ENCODE assay signal across 8 cellular contexts in genomic region chr12:76559277-76560082, GRCh38.
DNase-seq lines count a peak whose midpoint lies in the region; ATAC-seq, FAIRE-seq and TF ChIP-seq lines count a peak whose summit lies in the region.

TSS of gene OSBPL8 (minus strand) at chr12:76559771. CDS start at chr12:76487551, 72,220 bp downstream.

- H3K9me3 ChIP-seq in RWPE2 (ENCODE audit: severe bottlenecking): no peaks in the 10 kb centered on the region

- peak; percentile 95 for TF ChIP-seq POLR2A in H54 (IDR thresholded peaks at IDR 0.05; ENCODE audit: low read depth, low read length)

- H3K36me3 Mint-ChIP-seq in nephron (ENCODE audit: low read depth): peaks cover 3% of the 10 kb centered on the region
- peaks cover 13% of the 10 kb centered on the region for H3K36me3 Mint-ChIP-seq in stimulated activated naive CD8-positive, alpha-beta T cell treated with anti-CD3 and anti-CD28 coated beads, Interleukin-15, Interleukin-2, amounts not matched to agents 100 ng/mL and 50 ng/mL, for 24 hours (ENCODE audit: low read depth)

- peak; percentile 82 for FAIRE-seq in H54 (lab: Jason Lieb, UNC)

- H3K4me3 ChIP-seq in RWPE2 (ENCODE audit: severe bottlenecking) (peak within 1 kb of the TSS; percentile 90), fibroblast of pulmonary artery (replicated peaks; ENCODE audit: low read depth, low read length) (peak within 1 kb of the TSS; percentile 86)

- peaks cover 23% of the 10 kb centered on the region for H3K4me1 Mint-ChIP-seq in nephron
- H3K4me1 Mint-ChIP-seq in stimulated activated naive CD8-positive, alpha-beta T cell treated with anti-CD3 and anti-CD28 coated beads, Interleukin-15, Interleukin-2, amounts not matched to agents 100 ng/mL and 50 ng/mL, for 24 hours (ENCODE audit: low read depth): peaks cover 44% of the 10 kb centered on the region

- no peaks in the 10 kb centered on the region for H3K36me3 ChIP-seq in RWPE2 (ENCODE audit: low read depth)

- H3K27ac ChIP-seq in RWPE2 (ENCODE audit: poor library complexity, severe bottlenecking): peak within 1 kb of the TSS; percentile 52

- H3K4me1 ChIP-seq in RWPE2 (ENCODE audit: insufficient read depth, poor library complexity, severe bottlenecking): peaks cover 7% of the 10 kb centered on the region

- DNase-seq in ELR (ENCODE audit: low read depth): peak; percentile 95
- DNase-seq in H54 (ENCODE audit: insufficient read length, low spot score): peak; percentile 87
- DNase-seq in LoVo (ENCODE audit: low spot score): peak; percentile 98
- DNase-seq in RWPE2 (ENCODE audit: low spot score): peak; percentile 91
- peak; percentile 96 for DNase-seq in activated T-helper 9 cell treated with anti-CD3 and anti-CD28 coated beads, Interleukin-2, amount 50 U/mL, for 16 hours (ENCODE audit: low read depth)
- DNase-seq in fibroblast of pulmonary artery (ENCODE audit: low read depth): peak; percentile 89

- ATAC-seq in RWPE2 (ENCODE audit: low read depth): peak; percentile 80

- H3K27me3 Mint-ChIP-seq in nephron (ENCODE audit: low read depth): no peaks in the 10 kb centered on the region
- no peaks in the 10 kb centered on the region for H3K27me3 Mint-ChIP-seq in stimulated activated naive CD8-positive, alpha-beta T cell treated with anti-CD3 and anti-CD28 coated beads, Interleukin-15, Interleukin-2, amounts not matched to agents 100 ng/mL and 50 ng/mL, for 24 hours

- H3K4me3 Mint-ChIP-seq in nephron: peak within 1 kb of the TSS; percentile 98 to 99 (median 98)
- H3K4me3 Mint-ChIP-seq in stimulated activated naive CD8-positive, alpha-beta T cell treated with anti-CD3 and anti-CD28 coated beads, Interleukin-15, Interleukin-2, amounts not matched to agents 100 ng/mL and 50 ng/mL, for 24 hours: peak within 1 kb of the TSS; percentile 97

- H3K9me3 Mint-ChIP-seq in nephron: no peaks in the 10 kb centered on the region
- no peaks in the 10 kb centered on the region for H3K9me3 Mint-ChIP-seq in stimulated activated naive CD8-positive, alpha-beta T cell treated with anti-CD3 and anti-CD28 coated beads, Interleukin-15, Interleukin-2, amounts not matched to agents 100 ng/mL and 50 ng/mL, for 24 hours

- H3K27me3 ChIP-seq in RWPE2 (ENCODE audit: insufficient read depth, poor library complexity, severe bottlenecking): no peaks in the 10 kb centered on the region

- TF ChIP-seq CTCF in RWPE2 (IDR thresholded peaks at IDR 0.05; ENCODE audit: poor library complexity, severe bottlenecking) (peak; percentile 41), fibroblast of pulmonary artery (IDR thresholded peaks at IDR 0.05; ENCODE audit: low read length, missing control alignments) (no peak), nephron (IDR thresholded peaks at IDR 0.05; ENCODE audit: unreplicated experiment in 3 of 3) (peak in 2 of 3 experiments; percentile 19 to 36)

- peak within 1 kb of the TSS; percentile 99 to 100 (median 99) for H3K27ac Mint-ChIP-seq in nephron
- peak within 1 kb of the TSS; percentile 98 for H3K27ac Mint-ChIP-seq in stimulated activated naive CD8-positive, alpha-beta T cell treated with anti-CD3 and anti-CD28 coated beads, Interleukin-15, Interleukin-2, amounts not matched to agents 100 ng/mL and 50 ng/mL, for 24 hours

Comparison
In these comparisons a context has a peak if more than half of its experiments do, and no peak if none do; other contexts are left out.
1. Peak in every context shown above with its lines: DNase-seq, ATAC-seq, H3K4me3 ChIP-seq and H3K27ac ChIP-seq.